1 cellular context compared by ENCODE assay signal in the genomic region with DNA sequence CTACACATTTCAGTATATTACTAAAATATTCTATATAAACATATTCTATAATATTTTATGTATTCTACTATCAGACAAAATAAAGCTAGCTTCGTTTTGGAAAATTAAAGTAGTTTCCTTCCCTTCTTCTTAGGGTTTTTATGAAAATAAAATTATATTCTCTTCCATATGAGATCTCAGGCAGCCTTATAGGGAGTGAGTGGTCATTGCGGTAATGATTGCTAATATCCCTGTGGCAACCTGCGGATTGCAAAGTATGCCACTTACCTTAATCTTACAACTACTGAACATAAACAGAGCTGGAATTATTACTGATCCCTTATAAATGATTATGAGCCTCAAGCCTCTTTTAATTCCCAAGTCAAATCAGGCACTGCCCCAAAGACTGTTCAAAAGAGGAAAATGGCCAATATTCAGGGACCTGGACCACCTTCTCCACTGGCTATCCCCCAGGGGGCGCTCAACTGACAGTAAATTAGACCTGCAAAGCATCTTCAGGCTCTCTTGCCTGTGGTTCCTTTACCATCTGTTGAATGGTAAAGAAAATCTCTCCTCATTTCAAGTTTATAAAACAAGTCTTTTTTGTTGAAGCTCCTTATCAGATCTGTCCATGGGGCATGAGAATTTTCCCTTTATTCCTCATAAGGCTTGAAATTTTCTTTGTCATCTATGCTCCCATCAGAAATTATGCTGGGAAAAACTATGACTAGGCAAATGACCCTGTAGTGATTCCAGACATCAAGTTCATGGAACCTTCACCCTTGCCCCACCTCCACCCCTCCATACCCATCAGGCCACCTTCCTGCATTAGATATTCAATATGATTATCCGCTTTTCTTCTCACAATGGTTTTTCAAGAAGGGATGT.
TF ChIP-seq lines count a peak whose summit lies in the region.

No MANE protein-coding gene starts in this region.

TF ChIP-seq in GM12878, 131 proteins besides CTCF, POLR2A, EP300 and RAD21 (continued from another document):
- TF ChIP-seq ATF3 (IDR thresholded peaks at IDR 0.05; ENCODE audit: borderline replicate concordance, extremely low read depth, low read depth, low read length), result 0 out of 2 replicates have a peak, but pooled peaks have one; percentile 14
- no peak for TF ChIP-seq ZBTB4 (CRISPR knock-in tag; IDR thresholded peaks at IDR 0.05)
